In genomic region chr2:54634564-54635511, GRCh38 we compare ENCODE assay signal across 8 cellular contexts.
DNase-seq lines count a peak whose midpoint lies in the region; ATAC-seq and TF ChIP-seq lines count a peak whose summit lies in the region.

No MANE protein-coding gene starts in this region.

- H3K36me3 ChIP-seq in liver (ENCODE audit: control insufficient read depth in 4 of 4, insufficient read depth in 3 of 4, low read depth in 1 of 4, low read length in 3 of 4) (peaks cover 3 to 54% (median 35%) of the 10 kb centered on the region in 4 donors), aorta (ENCODE audit: control insufficient read depth in 1 of 2, insufficient read depth in 2 of 2, low read length in 1 of 2) (peaks cover 6 to 9% of the 10 kb centered on the region in 2 donors)

- WGBS in liver, result 76% methylated on average over 16 of the region's 16 CpGs
- whole genome bisulfite sequencing in aorta, 2 donors, result 73 to 74% methylated on average over 16 of the region's 16 CpGs

- peak in 1 of 2 donors; percentile 16 for TF ChIP-seq RAD21 in liver (IDR thresholded peaks at IDR 0.05)

- intact Hi-C loops in aorta (cut with DNase I), result no loop called here

- ATAC-seq in GM21576 (IDR thresholded peaks at IDR 0.05; ENCODE audit: unreplicated experiment) (peak; percentile 77), aorta (ENCODE audit: low FRiP score) (peak; percentile 17)

- DNase-seq in GM12864 (ENCODE audit: low read depth) (peak; percentile 62), cardiac fibroblast (ENCODE audit: low read depth in 2 of 2) (peak; percentile 81 to 97), aorta (no peak), DMS153 treated with DMSO at 0.1 percent for 48 hours (lab: John Stamatoyannopoulos, UW; ENCODE audit: unreplicated experiment) (no peak), NCI-H69 (lab: John Stamatoyannopoulos, UW) (no peak)
- peak; percentile 84 for DNase-seq in Jurkat, Clone E6-1 (ENCODE audit: low read depth, low spot score)

- H3K4me3 ChIP-seq in GM12864 (ENCODE audit: low read depth, low read length) (peak overlapping the region; percentile 3; the same call in 1 of the 2 replicates), cardiac fibroblast (replicated peaks in 1 of 2; ENCODE audit: low read depth in 2 of 2, low read length in 2 of 2) (no peak overlapping the region), liver (ENCODE audit: low read depth in 1 of 3, low read length in 3 of 3) (no peak overlapping the region), aorta (ENCODE audit: low read length in 2 of 2) (no peak overlapping the region)
- H3K4me3 ChIP-seq in Jurkat, Clone E6-1 (ENCODE audit: low read length), result peak overlapping the region; percentile 27

- H3K9me3 ChIP-seq in liver (ENCODE audit: control insufficient read depth in 4 of 4, low read length in 3 of 4), result no peaks in the 10 kb centered on the region
- no peaks in the 10 kb centered on the region for H3K9me3 ChIP-seq in aorta (ENCODE audit: control insufficient read depth, low read length)

- TF ChIP-seq CTCF in GM12864 (IDR thresholded peaks at IDR 0.05; ENCODE audit: low read depth, low read length, missing control alignments) (no peak), cardiac fibroblast (IDR thresholded peaks at IDR 0.05; ENCODE audit: low read depth, low read length) (no peak), liver (IDR thresholded peaks at IDR 0.05; ENCODE audit: low read depth, low read length, missing input control) (no peak)

- peak overlapping the region; percentile 87 to 92 for H3K27ac ChIP-seq in liver (ENCODE audit: low read depth in 1 of 2, low read length in 2 of 2)
- H3K27ac ChIP-seq in aorta (ENCODE audit: low read depth in 1 of 2, low read length in 2 of 2), result peak overlapping the region in 1 of 2 donors; percentile 31

- H3K4me1 ChIP-seq in liver (ENCODE audit: control insufficient read depth in 4 of 4, insufficient read depth in 4 of 4, low read length in 3 of 4) (peaks cover 12 to 78% (median 60%) of the 10 kb centered on the region in 4 donors), aorta (ENCODE audit: control insufficient read depth in 1 of 2, insufficient read depth in 2 of 2, low read length in 2 of 2) (peaks cover 2 to 4% of the 10 kb centered on the region in 2 donors)

- no peak overlapping the region for H3K9ac ChIP-seq in liver (ENCODE audit: low read depth in 1 of 2, low read length in 2 of 2)

- no peaks in the 10 kb centered on the region for H3K27me3 ChIP-seq in liver (ENCODE audit: control insufficient read depth in 4 of 4, insufficient read depth in 4 of 4, low read length in 3 of 4)
- no peaks in the 10 kb centered on the region for H3K27me3 ChIP-seq in aorta (ENCODE audit: control insufficient read depth in 1 of 2, insufficient read depth in 2 of 2, low read length in 1 of 2)

TF ChIP-seq in liver, 16 proteins besides CTCF, POLR2A, EP300 and RAD21:
- TF ChIP-seq JUND (IDR thresholded peaks at IDR 0.05), result no peak
- TF ChIP-seq FOXA2 (IDR thresholded peaks at IDR 0.05), result no peak
- no peak for TF ChIP-seq EGR1 (IDR thresholded peaks at IDR 0.05; ENCODE audit: low read depth in 2 of 2)
- TF ChIP-seq ATF3 (IDR thresholded peaks at IDR 0.05), result no peak
- TF ChIP-seq RXRA (IDR thresholded peaks at IDR 0.05), result peak; percentile 18 to 25
- TF ChIP-seq MAX (IDR thresholded peaks at IDR 0.05), result no peak

Comparison
In these comparisons a context has a peak if more than half of its experiments do, and no peak if none do; other contexts are left out.
1. DNase-seq: peak in GM12864 (single experiment), Jurkat, Clone E6-1 (single experiment) and cardiac fibroblast (2 of 2); none in aorta (0 of 2), DMS153 treated with DMSO at 0.1 percent for 48 hours (single experiment) and NCI-H69 (single experiment).
2. H3K4me3 ChIP-seq: peak in GM12864 (single experiment) and Jurkat, Clone E6-1 (single experiment); none in cardiac fibroblast (0 of 2), liver (0 of 3) and aorta (0 of 2).